ENCODE assay signal across 8 cellular contexts in genomic region chr2:98757904-98758421, GRCh38. TPM values are rescaled to one million over a fixed set of nuclear protein-coding genes. Genes with fewer than 3 reads are reported as not detected.
DNase-seq lines count a peak whose midpoint lies in the region; ATAC-seq, FAIRE-seq and TF ChIP-seq lines count a peak whose summit lies in the region.

No MANE protein-coding gene starts in this region.

- no peaks in the 10 kb centered on the region for H4K20me1 ChIP-seq in OCI-LY3 (ENCODE audit: insufficient read depth, low read length)
- no peaks in the 10 kb centered on the region for H4K20me1 ChIP-seq in GM23338 (replicated peaks; ENCODE audit: insufficient read depth)

- H3K4me3 ChIP-seq in OCI-LY3 (ENCODE audit: low read length): peak overlapping the region; percentile 56
- no peak overlapping the region for H3K4me3 ChIP-seq in small intestine (ENCODE audit: low read depth in 1 of 2, low read length in 2 of 2)
- H3K4me3 ChIP-seq in GM23338: no peak overlapping the region

- 4 to 21% (median 15%) methylated on average over 9 of the region's 9 CpGs for WGBS in small intestine, 3 donors

- H3K9me2 ChIP-seq in GM23338 (ENCODE audit: insufficient read depth): no peaks in the 10 kb centered on the region; the same call in 1 of the 2 replicates

- H3K27ac ChIP-seq in OCI-LY3 (ENCODE audit: low read length) (no peak overlapping the region), small intestine (ENCODE audit: low read depth in 1 of 2, low read length in 1 of 2) (peak overlapping the region; percentile 39 to 82), GM23338 (ENCODE audit: low read depth) (no peak overlapping the region)

- CTCF ChIA-PET in activated naive CD4-positive, alpha-beta T cell treated with anti-CD3 and anti-CD28 coated beads for 36 hours (lab: Charles Lee): interaction anchor here (1.0 to 2.5 kb wide), 6 partner anchors 10 to 109 kb away, joined by 3 to 10 read pairs (median 4); no protein-coding TSS in a partner anchor

- DNase-seq in 8988T (peak; percentile 73), Right ventricle myocardium superior (peak; percentile 78), small intestine (peak; percentile 80), GM23338 (ENCODE audit: low spot score) (no peak)
- peak; percentile 76 for DNase-seq in activated naive CD4-positive, alpha-beta T cell treated with anti-CD3 and anti-CD28 coated beads for 36 hours

- H3K27ac Mint-ChIP-seq in activated naive CD4-positive, alpha-beta T cell treated with anti-CD3 and anti-CD28 coated beads for 36 hours: peak overlapping the region; percentile 86
- no peak overlapping the region for H3K27ac Mint-ChIP-seq in GM23338

- peak overlapping the region; percentile 59 for H3K4me3 Mint-ChIP-seq in activated naive CD4-positive, alpha-beta T cell treated with anti-CD3 and anti-CD28 coated beads for 36 hours
- H3K4me3 Mint-ChIP-seq in GM23338: no peak overlapping the region

- H3K79me2 ChIP-seq in OCI-LY3 (ENCODE audit: low read length) (no peaks in the 10 kb centered on the region), GM23338 (replicated peaks; ENCODE audit: insufficient read depth) (no peaks in the 10 kb centered on the region)

- H3F3A ChIP-seq in GM23338 (replicated peaks; ENCODE audit: low read depth): no peaks in the 10 kb centered on the region

- peak overlapping the region; percentile 82 for H3K4me2 ChIP-seq in OCI-LY3 (ENCODE audit: low read length)
- H3K4me2 ChIP-seq in GM23338: no peak overlapping the region

- no peak for FAIRE-seq in small intestine (lab: Jason Lieb, UNC)

- peaks cover 52% of the 10 kb centered on the region for H3K4me1 Mint-ChIP-seq in activated naive CD4-positive, alpha-beta T cell treated with anti-CD3 and anti-CD28 coated beads for 36 hours (ENCODE audit: low read depth)
- peaks cover 7% of the 10 kb centered on the region; the same call in 2 of the 3 replicates for H3K4me1 Mint-ChIP-seq in GM23338

- no peaks in the 10 kb centered on the region for H3K9me3 Mint-ChIP-seq in activated naive CD4-positive, alpha-beta T cell treated with anti-CD3 and anti-CD28 coated beads for 36 hours
- no peaks in the 10 kb centered on the region; the same call in 1 of the 3 replicates for H3K9me3 Mint-ChIP-seq in GM23338

- H3K36me3 ChIP-seq in OCI-LY3 (replicated peaks; ENCODE audit: low read depth, low read length) (no peaks in the 10 kb centered on the region), small intestine (ENCODE audit: control insufficient read depth in 2 of 2, insufficient read depth in 2 of 2, low read length in 2 of 2) (no peaks in the 10 kb centered on the region), GM23338 (ENCODE audit: insufficient read depth) (no peaks in the 10 kb centered on the region)

- H3K27me3 ChIP-seq in OCI-LY3 (ENCODE audit: low read depth, low read length): peaks cover 27% of the 10 kb centered on the region
- no peaks in the 10 kb centered on the region for H3K27me3 ChIP-seq in small intestine (ENCODE audit: control insufficient read depth in 2 of 2, insufficient read depth in 2 of 2, low read length in 2 of 2)
- no peaks in the 10 kb centered on the region for H3K27me3 ChIP-seq in GM23338 (ENCODE audit: insufficient read depth)

- H3K27me3 Mint-ChIP-seq in activated naive CD4-positive, alpha-beta T cell treated with anti-CD3 and anti-CD28 coated beads for 36 hours (ENCODE audit: low read depth): no peaks in the 10 kb centered on the region
- H3K27me3 Mint-ChIP-seq in GM23338 (ENCODE audit: insufficient read depth, low read depth, poor library complexity): no peaks in the 10 kb centered on the region

- peak; percentile 79 for ATAC-seq in GM18858 (IDR thresholded peaks at IDR 0.05; ENCODE audit: unreplicated experiment)
- ATAC-seq in HG03066 (IDR thresholded peaks at IDR 0.05; ENCODE audit: low read depth, unreplicated experiment): peak; percentile 87
- ATAC-seq in Right ventricle myocardium superior (ENCODE audit: poor library complexity): peak; percentile 87
- no peak; the same call in 1 of the 3 replicates for ATAC-seq in GM23338

- H3K4me1 ChIP-seq in OCI-LY3 (ENCODE audit: low read length) (peaks cover 30% of the 10 kb centered on the region), small intestine (ENCODE audit: control insufficient read depth in 2 of 2, insufficient read depth in 1 of 2, low read depth in 1 of 2, low read length in 1 of 2) (peaks cover 0 to 3% of the 10 kb centered on the region in 2 donors), GM23338 (ENCODE audit: insufficient read depth) (no peaks in the 10 kb centered on the region)

- H2AFZ ChIP-seq in OCI-LY3 (ENCODE audit: low read depth, low read length): peak overlapping the region; percentile 70
- no peak overlapping the region for H2AFZ ChIP-seq in GM23338

- H3K9ac ChIP-seq in OCI-LY3 (ENCODE audit: low read length): no peak overlapping the region; the same call in 1 of the 2 replicates

- no peaks in the 10 kb centered on the region for H3K9me3 ChIP-seq in OCI-LY3 (ENCODE audit: insufficient read depth, low read length)
- no peaks in the 10 kb centered on the region for H3K9me3 ChIP-seq in small intestine (ENCODE audit: control insufficient read depth, low read depth)

- TF ChIP-seq CTCF in OCI-LY3 (IDR thresholded peaks at IDR 0.05; ENCODE audit: low read depth, low read length): no peak
- no peak for TF ChIP-seq CTCF in GM23338 (conservative IDR thresholded peaks at IDR 0.05; ENCODE audit: low read depth in 2 of 2)

- intact Hi-C loops in activated naive CD4-positive, alpha-beta T cell treated with anti-CD3 and anti-CD28 coated beads for 36 hours (cut with micrococcal nuclease): loop anchor here (1.0 kb wide), 2 partner anchors 8 to 12 kb away; no protein-coding TSS in a partner anchor
- intact Hi-C loops in Right ventricle myocardium superior (cut with DNase I): no loop called here

- H3K36me3 Mint-ChIP-seq in activated naive CD4-positive, alpha-beta T cell treated with anti-CD3 and anti-CD28 coated beads for 36 hours (ENCODE audit: low read depth): no peaks in the 10 kb centered on the region
- H3K36me3 Mint-ChIP-seq in GM23338 (ENCODE audit: low read depth): no peaks in the 10 kb centered on the region

TF ChIP-seq in GM23338, 12 proteins besides CTCF, POLR2A, EP300 and RAD21 (continues in another document):
- TF ChIP-seq STAT1 (IDR thresholded peaks at IDR 0.05; ENCODE audit: unreplicated experiment): no peak
- no peak for TF ChIP-seq NANOG (IDR thresholded peaks at IDR 0.05; ENCODE audit: borderline replicate concordance)
- TF ChIP-seq JUNB (IDR thresholded peaks at IDR 0.05; ENCODE audit: unreplicated experiment): no peak

RNA-seq across cellular contexts. Expression of gene MGAT4A, which starts 27.0 kb away (rescaled TPM):
- 10 to 100 TPM; 85.5 to 87.5 TPM for total RNA-seq in activated naive CD4-positive, alpha-beta T cell treated with anti-CD3 and anti-CD28 coated beads for 36 hours
- total RNA-seq in Right ventricle myocardium superior: 20.0 TPM
- polyA plus RNA-seq in small intestine (10 to 100 TPM; 28.9 to 38.3 (median 35.8) TPM), GM23338 (2016; fragmentation: Nextera tagmentation; extraction: Ambion mirVana) (2.9 and 4.4 TPM in 2 replicates)
- 4.7 and 5.6 TPM in 2 replicates for total RNA-seq in GM23338 (2014; rRNA removed; shearing (Covaris generic))

Comparison
In these comparisons a context has a peak if more than half of its experiments do, and no peak if none do; other contexts are left out.
1. H3K27ac ChIP-seq: peak in small intestine (2 of 2); none in OCI-LY3 (single experiment) and GM23338 (single experiment).